Comparison of ENCODE assay signal across 15 cellular contexts in the genomic region with DNA sequence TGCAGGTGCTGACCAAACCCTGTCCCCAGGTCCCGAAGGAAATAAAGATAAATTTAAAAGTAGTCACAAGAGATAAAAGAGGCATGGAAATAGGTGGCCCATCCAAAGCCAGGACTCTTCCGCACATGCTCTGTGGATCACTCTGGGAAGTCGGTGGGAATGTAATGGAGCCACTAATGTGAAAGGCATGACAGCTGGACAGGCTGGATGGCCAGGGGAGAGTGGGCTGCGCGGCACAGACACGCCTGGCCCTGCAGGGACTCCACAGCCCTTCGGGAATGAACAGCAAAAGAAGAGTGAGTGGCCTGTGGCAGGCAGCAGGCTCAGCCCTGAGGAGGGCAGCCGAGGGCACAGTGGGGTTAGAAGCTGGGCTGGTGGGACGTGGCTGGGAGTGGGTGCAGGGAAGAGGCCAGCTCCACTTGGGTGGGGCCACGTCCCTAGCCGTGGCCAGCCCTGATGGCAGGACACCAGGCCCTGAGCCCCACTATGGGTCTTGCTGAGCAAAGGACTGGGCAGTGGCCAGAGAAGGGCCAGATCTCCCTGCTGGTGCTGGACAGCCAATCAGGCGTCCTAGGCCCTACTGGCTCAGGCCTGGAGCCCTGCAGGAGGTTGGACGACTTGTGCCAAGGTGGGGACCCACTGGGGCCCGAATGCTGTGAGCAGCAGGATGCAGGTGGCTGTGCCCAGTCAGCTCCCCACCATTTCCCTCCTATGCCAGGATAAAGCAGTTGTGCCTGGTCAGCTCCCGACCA. TPM values are rescaled to one million over a fixed set of nuclear protein-coding genes. Genes with fewer than 3 reads are reported as not detected.
DNase-seq lines count a peak whose midpoint lies in the region; ATAC-seq, FAIRE-seq and TF ChIP-seq lines count a peak whose summit lies in the region.
"Had no signal": no experiment of that assay in that cellular context is flagged by ENCODE, and none has a peak within 500 bp of the region (broad histone marks: within the 10 kb centered on the region; RNA-seq: fewer than 3 reads in every experiment).

No MANE protein-coding gene starts in this region.

- peak overlapping the region; percentile 34; the same call in 1 of the 2 replicates for H3K23ac ChIP-seq in IMR-90 (ENCODE audit: low read depth, low read length)
- no peak overlapping the region for H3K23ac ChIP-seq in H1 (ENCODE audit: insufficient read length)
- no peak overlapping the region for H3K23ac ChIP-seq in trophoblast cell (ENCODE audit: low read length)

- no peaks in the 10 kb centered on the region for H3K9me3 Mint-ChIP-seq in CD4-positive, alpha-beta T cell
- no peaks in the 10 kb centered on the region for H3K9me3 Mint-ChIP-seq in type B pancreatic cell
- H3K9me3 Mint-ChIP-seq: immature natural killer cell; T-helper 2 cell treated with Interferon-gamma antibody and Interleukin-4, amounts not matched to agents 5 μg/mL and 100 μg/mL, for 36 hours had no signal

- no peak overlapping the region for H3K4me3 ChIP-seq in IMR-90 (ENCODE audit: insufficient read depth, low read depth, low read length)
- H3K4me3 ChIP-seq in H1 (ENCODE audit: extremely low read depth in 1 of 4, insufficient read depth in 2 of 4, low read depth in 3 of 4, low read length in 4 of 4), result no peak overlapping the region
- no peak overlapping the region for H3K4me3 ChIP-seq in trophoblast cell (ENCODE audit: low read depth, low read length)
- H3K4me3 ChIP-seq: cardiac muscle cell, tibial artery had no signal

- ATAC-seq in CD4-positive, alpha-beta T cell (ENCODE audit: poor library complexity), result no peak
- ATAC-seq in IMR-90 (ENCODE audit: low read depth), result no peak

- peaks cover 52% of the 10 kb centered on the region for H3K9me1 ChIP-seq in IMR-90 (ENCODE audit: insufficient read depth, low read length)

- H3K14ac ChIP-seq in IMR-90 (replicated peaks; ENCODE audit: low read depth, low read length) (peak overlapping the region; percentile 58), H1 (ENCODE audit: insufficient read length) (no peak overlapping the region), trophoblast cell (ENCODE audit: low read length) (no peak overlapping the region)

- H3K79me1 ChIP-seq in IMR-90 (ENCODE audit: low read depth in 1 of 2, low read length in 2 of 2) (peaks cover 0 to 47% of the 10 kb centered on the region in 2 experiments; a peak in 3 of 4 replicates), H1 (ENCODE audit: low read depth, low read length) (no peaks in the 10 kb centered on the region), trophoblast cell (ENCODE audit: low read length) (peaks cover 63% of the 10 kb centered on the region)

- H3K4me3 Mint-ChIP-seq in CD4-positive, alpha-beta T cell, result no peak overlapping the region
- H3K4me3 Mint-ChIP-seq in type B pancreatic cell, result no peak overlapping the region
- H3K4me3 Mint-ChIP-seq: immature natural killer cell; T-helper 2 cell treated with Interferon-gamma antibody and Interleukin-4, amounts not matched to agents 5 μg/mL and 100 μg/mL, for 36 hours had no signal

- peak overlapping the region; percentile 86 for H2AK9ac ChIP-seq in IMR-90 (replicated peaks; ENCODE audit: low read depth, low read length, poor library complexity)

- POLR2A ChIA-PET in CD4-positive, alpha-beta T cell (lab: Charles Lee), result interaction anchor here (0.6 to 2.2 kb wide), 7 partner anchors 11 to 42 kb away, joined by 3 to 32 read pairs (median 6); a partner anchor contains a TSS
- POLR2A ChIA-PET in IMR-90 (lab: Charles Lee; ENCODE audit: unreplicated experiment), result no interaction called here
- POLR2A ChIA-PET in H1 (lab: Charles Lee; ENCODE audit: partially characterized antibody), result no interaction called here

- H3K36me3 ChIP-seq in IMR-90 (ENCODE audit: control insufficient read depth, insufficient read depth, low read length) (0 out of 2 replicates have a peak, but pooled peaks cover 1% of the 10 kb centered on the region), H1 (ENCODE audit: control insufficient read depth in 2 of 4, insufficient read depth in 4 of 4, low read length in 3 of 4) (no peaks in the 10 kb centered on the region), trophoblast cell (ENCODE audit: control insufficient read depth in 1 of 2, insufficient read depth in 2 of 2, low read length in 2 of 2) (no peaks in the 10 kb centered on the region)
- H3K36me3 ChIP-seq: cardiac muscle cell had no signal

- no peak for DNase-seq in CD4-positive, alpha-beta T cell
- DNase-seq in IMR-90, result no peak
- no peak for DNase-seq in H1 (ENCODE audit: low read depth in 1 of 2, low spot score in 2 of 2)
- peak; percentile 39 to 69 for DNase-seq in trophoblast cell
- no peak for DNase-seq in NCI-H2196 treated with DMSO at 0.1 percent for 48 hours (lab: John Stamatoyannopoulos, UW; ENCODE audit: unreplicated experiment)
- no peak for DNase-seq in type B pancreatic cell (ENCODE audit: extremely low spot score, unreplicated experiment)
- no peak for DNase-seq in NCI-H510A (lab: John Stamatoyannopoulos, UW)
- DNase-seq: activated CD8-positive, alpha-beta memory T cell treated with anti-CD3 and anti-CD28 coated beads, Interleukin-2, amount 50 U/mL, for 48 hours; immature natural killer cell; NCI-H1092 treated with DMSO at 0.1 percent for 48 hours; NCI-H69; occipital lobe had no signal

- H4K91ac ChIP-seq in IMR-90 (ENCODE audit: insufficient read depth, low read depth, low read length), result peak overlapping the region; percentile 92
- H4K91ac ChIP-seq in H1 (replicated peaks; ENCODE audit: insufficient read length, low read length), result peak overlapping the region; percentile 84
- peak overlapping the region; percentile 77 for H4K91ac ChIP-seq in trophoblast cell (ENCODE audit: low read depth, low read length)

- peak overlapping the region; percentile 96 for H2AK5ac ChIP-seq in IMR-90 (ENCODE audit: low read depth, low read length)
- H2AK5ac ChIP-seq in H1 (ENCODE audit: low read depth, low read length), result no peak overlapping the region
- peak overlapping the region; percentile 21 for H2AK5ac ChIP-seq in trophoblast cell (ENCODE audit: low read length)

- no peaks in the 10 kb centered on the region for H3K36me3 Mint-ChIP-seq in CD4-positive, alpha-beta T cell (ENCODE audit: low read depth)
- peaks cover 1% of the 10 kb centered on the region for H3K36me3 Mint-ChIP-seq in type B pancreatic cell
- H3K36me3 Mint-ChIP-seq: immature natural killer cell had no signal

- no peaks in the 10 kb centered on the region for H3K27me3 ChIP-seq in CD4-positive, alpha-beta T cell (ENCODE audit: control insufficient read depth, insufficient read depth, low read length)
- H3K27me3 ChIP-seq in IMR-90 (ENCODE audit: control insufficient read depth, insufficient read depth, low read length) (no peaks in the 10 kb centered on the region), H1 (replicated peaks in 1 of 4; ENCODE audit: control insufficient read depth in 3 of 4, extremely low read depth in 1 of 4, insufficient read depth in 3 of 4, low read length in 3 of 4) (no peaks in the 10 kb centered on the region; a peak in 1 of 7 replicates), trophoblast cell (ENCODE audit: insufficient read depth, low read length) (no peaks in the 10 kb centered on the region)
- H3K27me3 ChIP-seq: cardiac muscle cell, tibial artery had no signal

- H3K4me1 Mint-ChIP-seq in CD4-positive, alpha-beta T cell (ENCODE audit: low read depth), result peaks cover 56% of the 10 kb centered on the region
- H3K4me1 Mint-ChIP-seq in type B pancreatic cell (ENCODE audit: unreplicated experiment), result peaks cover 18% of the 10 kb centered on the region

- H3K4me1 ChIP-seq in IMR-90 (ENCODE audit: control insufficient read depth, insufficient read depth, low read length) (peaks cover 40% of the 10 kb centered on the region), H1 (replicated peaks in 1 of 4; ENCODE audit: control insufficient read depth in 3 of 4, insufficient read depth in 4 of 4, low read length in 3 of 4) (peaks cover 6 to 15% (median 12%) of the 10 kb centered on the region in 4 experiments), trophoblast cell (ENCODE audit: control insufficient read depth in 1 of 2, insufficient read depth in 2 of 2, low read length in 2 of 2) (peaks cover 39 to 50% of the 10 kb centered on the region in 2 experiments)

- H3K23me2 ChIP-seq in H1 (ENCODE audit: low read depth, low read length), result peaks cover under 1% of the 10 kb centered on the region; the same call in 1 of the 2 replicates

- TF ChIP-seq POLR2A in IMR-90 (IDR thresholded peaks at IDR 0.05; ENCODE audit: low read depth, low read length) (no peak), H1 (IDR thresholded peaks at IDR 0.05; ENCODE audit: control extremely low read depth in 1 of 2, low read depth in 2 of 2, low read length in 2 of 2) (no peak)

- TF ChIP-seq CTCF in CD4-positive, alpha-beta T cell (IDR thresholded peaks at IDR 0.05), result no peak
- TF ChIP-seq CTCF in IMR-90 (conservative IDR thresholded peaks at IDR 0.05; ENCODE audit: low read depth, low read length) (no peak), H1 (IDR thresholded peaks at IDR 0.05; ENCODE audit: control extremely low read depth in 1 of 3, insufficient read depth in 1 of 3, low read depth in 1 of 3, low read length in 3 of 3) (no peak), type B pancreatic cell (conservative IDR thresholded peaks at IDR 0.05) (no peak)

- peak overlapping the region; percentile 85; the same call in 1 of the 2 replicates for H3K18ac ChIP-seq in IMR-90 (ENCODE audit: low read depth, low read length)
- H3K18ac ChIP-seq in H1 (ENCODE audit: extremely low read depth, low read length), result no peak overlapping the region
- peak overlapping the region; percentile 5 for H3K18ac ChIP-seq in trophoblast cell (ENCODE audit: low read length)

- H3K27me3 Mint-ChIP-seq in CD4-positive, alpha-beta T cell, result no peaks in the 10 kb centered on the region
- H3K27me3 Mint-ChIP-seq in type B pancreatic cell, result peaks cover 1% of the 10 kb centered on the region

- peak overlapping the region; percentile 90 for H3K27ac ChIP-seq in CD4-positive, alpha-beta T cell (ENCODE audit: low read depth, low read length)
- H3K27ac ChIP-seq in IMR-90 (ENCODE audit: insufficient read depth, low read length), result peak overlapping the region; percentile 64
- no peak overlapping the region for H3K27ac ChIP-seq in H1 (ENCODE audit: low read depth, low read length)
- no peak overlapping the region for H3K27ac ChIP-seq in trophoblast cell (ENCODE audit: low read depth, low read length)
- H3K27ac ChIP-seq: cardiac muscle cell, tibial artery had no signal

- in situ Hi-C loops in IMR-90 (cut with MboI; ENCODE audit: low sequenced_read_pairs), result no loop called here

- intact Hi-C loops in CD4-positive, alpha-beta T cell (cut with DNase I, micrococcal nuclease), result no loop called here
- intact Hi-C loops in IMR-90 (cut with micrococcal nuclease), result no loop called here

- H2BK20ac ChIP-seq in IMR-90 (ENCODE audit: low read depth, low read length) (peak overlapping the region; percentile 92), H1 (ENCODE audit: low read length) (peak overlapping the region; percentile 82; the same call in 1 of the 2 replicates)

- no TSS peak for BruUV-seq in IMR-90 (replicated peaks; lab: Mats Ljungman, UMichigan)

- H4K20me1 ChIP-seq in IMR-90 (ENCODE audit: insufficient read depth, low read length) (peaks cover 4% of the 10 kb centered on the region), H1 (replicated peaks in 1 of 2; ENCODE audit: control insufficient read depth in 1 of 2, insufficient read depth in 2 of 2, low read length in 2 of 2) (no peaks in the 10 kb centered on the region)

- H4K12ac ChIP-seq in trophoblast cell (ENCODE audit: low read depth, low read length), result no peak overlapping the region

- peak overlapping the region; percentile 85 for H4K5ac ChIP-seq in IMR-90 (ENCODE audit: low read depth, low read length)
- no peak overlapping the region for H4K5ac ChIP-seq in H1 (ENCODE audit: insufficient read length, low read depth, low read length)

- H2AFZ ChIP-seq in IMR-90 (replicated peaks; ENCODE audit: low read length, poor library complexity) (peak overlapping the region; percentile 65), H1 (ENCODE audit: low read length) (no peak overlapping the region), trophoblast cell (ENCODE audit: insufficient read depth, low read length, poor library complexity) (no peak overlapping the region)

- peak overlapping the region; percentile 17; the same call in 2 of the 3 replicates for H2BK15ac ChIP-seq in IMR-90 (ENCODE audit: low read depth, low read length)
- H2BK15ac ChIP-seq in H1 (ENCODE audit: low read length), result no peak overlapping the region; the same call in 1 of the 2 replicates

- H3K9ac ChIP-seq in IMR-90 (ENCODE audit: low read depth, low read length) (no peak overlapping the region), H1 (replicated peaks in 1 of 4; ENCODE audit: extremely low read depth in 1 of 4, low read depth in 3 of 4, low read length in 3 of 4) (no peak overlapping the region), trophoblast cell (ENCODE audit: low read length) (no peak overlapping the region)

- H4K8ac ChIP-seq in IMR-90 (ENCODE audit: low read depth in 2 of 2, low read length in 2 of 2), result peak overlapping the region; percentile 63 to 92
- no peak overlapping the region; the same call in 1 of the 2 replicates for H4K8ac ChIP-seq in H1 (ENCODE audit: extremely low read depth, insufficient read depth, low read length)
- no peak overlapping the region for H4K8ac ChIP-seq in trophoblast cell (ENCODE audit: low read depth, low read length)

- H2BK5ac ChIP-seq in IMR-90 (ENCODE audit: low read depth, low read length, poor library complexity, severe bottlenecking), result peak overlapping the region; percentile 90
- no peak overlapping the region for H2BK5ac ChIP-seq in H1 (ENCODE audit: low read depth, low read length)
- no peak overlapping the region for H2BK5ac ChIP-seq in trophoblast cell (ENCODE audit: low read depth, low read length, poor library complexity)

- TF ChIP-seq EP300 in H1 (IDR thresholded peaks at IDR 0.05; ENCODE audit: borderline replicate concordance in 1 of 2, low read depth in 2 of 2, low read length in 2 of 2), result no peak

- TF ChIP-seq RAD21 in IMR-90 (IDR thresholded peaks at IDR 0.05; ENCODE audit: low read length) (no peak), H1 (IDR thresholded peaks at IDR 0.05 in 1 of 2, conservative IDR thresholded peaks at IDR 0.05 in 1 of 2; ENCODE audit: low read depth in 2 of 2, low read length in 2 of 2) (no peak)

- peak overlapping the region; percentile 97 for H3K27ac Mint-ChIP-seq in CD4-positive, alpha-beta T cell
- H3K27ac Mint-ChIP-seq in type B pancreatic cell, result no peak overlapping the region

- H2BK120ac ChIP-seq in IMR-90 (ENCODE audit: low read depth, low read length) (peak overlapping the region; percentile 97), H1 (replicated peaks; ENCODE audit: low read depth, low read length) (no peak overlapping the region), trophoblast cell (ENCODE audit: insufficient read depth, low read length, poor library complexity) (peak overlapping the region; percentile 28)

- 76% methylated on average over 5 of the region's 15 CpGs; no CpG with 5 or more reads in 1 of the 2 experiments for WGBS in IMR-90 (ENCODE audit: extremely low coverage in 2 of 2, insufficient read length in 1 of 2), 2 experiments
- 95% methylated on average over 13 of the region's 15 CpGs; no CpG with 5 or more reads in 1 of the 2 experiments for WGBS in H1 (ENCODE audit: extremely low coverage in 1 of 2, insufficient coverage in 1 of 2, insufficient read length in 1 of 2, insufficient replicate concordance in 2 of 2, low coverage in 1 of 2, low lambda C conversion rate in 2 of 2, missing lambda C conversion rate in 1 of 2), 2 experiments
- no CpG with 5 or more reads among the region's 15 CpGs for WGBS in trophoblast cell (ENCODE audit: extremely low coverage, insufficient coverage, insufficient read length)

- H3K79me2 ChIP-seq in H1 (ENCODE audit: control insufficient read depth in 1 of 2, insufficient read depth in 2 of 2, low read length in 2 of 2), result no peaks in the 10 kb centered on the region
- H3K79me2 ChIP-seq in trophoblast cell (ENCODE audit: control insufficient read depth, insufficient read depth, low read length, poor library complexity), result peaks cover 17% of the 10 kb centered on the region

- no peak for FAIRE-seq in H1 (lab: Jason Lieb, UNC)

- H3K56ac ChIP-seq in IMR-90 (ENCODE audit: extremely low read depth, insufficient read depth, low read length) (no peak overlapping the region), H1 (replicated peaks; ENCODE audit: insufficient read length, low read depth, low read length) (no peak overlapping the region)

- H3K4me2 ChIP-seq in IMR-90 (ENCODE audit: low read depth, low read length) (no peak overlapping the region), H1 (ENCODE audit: insufficient read depth in 1 of 2, low read depth in 2 of 2, low read length in 2 of 2) (no peak overlapping the region), trophoblast cell (ENCODE audit: low read length) (no peak overlapping the region)

- no peaks in the 10 kb centered on the region for H3K9me3 ChIP-seq in CD4-positive, alpha-beta T cell (ENCODE audit: control insufficient read depth, low read length)
- H3K9me3 ChIP-seq in IMR-90 (ENCODE audit: control insufficient read depth, insufficient read depth, low read length), result no peaks in the 10 kb centered on the region
- no peaks in the 10 kb centered on the region for H3K9me3 ChIP-seq in H1 (ENCODE audit: insufficient read depth in 2 of 2, low read depth in 1 of 2, low read length in 1 of 2)
- H3K9me3 ChIP-seq in trophoblast cell (ENCODE audit: insufficient read depth, low read depth, low read length), result no peaks in the 10 kb centered on the region
- H3K9me3 ChIP-seq: tibial artery had no signal

- H3K4ac ChIP-seq in IMR-90 (ENCODE audit: low read depth, low read length), result peak overlapping the region; percentile 87
- H3K4ac ChIP-seq in H1 (replicated peaks; ENCODE audit: insufficient read length, low read depth, low read length), result no peak overlapping the region
- no peak overlapping the region for H3K4ac ChIP-seq in trophoblast cell (ENCODE audit: low read depth, low read length)

- CTCF ChIA-PET in CD4-positive, alpha-beta T cell (lab: Charles Lee), result interaction anchor here (1.7 to 2.8 kb wide), 3 partner anchors 24 to 155 kb away, joined by 7 to 10 read pairs (median 8); a partner anchor contains a TSS
- CTCF ChIA-PET in IMR-90 (lab: Yijun Ruan, JAX), result no interaction called here
- CTCF ChIA-PET in H1 (lab: Charles Lee; ENCODE audit: partially characterized antibody), result interaction anchor here (0.6 to 9.5 kb wide), 10 partner anchors 9 to 155 kb away, joined by 3 to 69 read pairs (median 4); no protein-coding TSS in a partner anchor

- H2BK12ac ChIP-seq in H1 (ENCODE audit: low read depth, low read length) (peak overlapping the region; percentile 28; the same call in 1 of the 2 replicates), trophoblast cell (ENCODE audit: low read length) (peak overlapping the region; percentile 81)

- dilution Hi-C loops in IMR-90 (cut with HindIII; ENCODE audit: low sequenced_read_pairs, unreplicated experiment), result no loop called here

RNA-seq across cellular contexts. Expression of a gene that starts 31.3 kb away (rescaled TPM):
- 1 to 10 TPM; 3.0 to 6.5 TPM for total RNA-seq in CD4-positive, alpha-beta T cell
- 1.7 and 2.5 TPM in 2 replicates for total RNA-seq in IMR-90 (2012; rRNA removed)
- 4.4 and 5.5 TPM in 2 replicates for polyA plus RNA-seq in IMR-90 (2012; rRNA removed)
- polyA plus RNA-seq in IMR-90 (2012; cell fraction: cytosol; rRNA removed), result 5.3 and 8.3 TPM in 2 replicates
- 3.5 and 12.3 TPM in 2 replicates for polyA plus RNA-seq in IMR-90 (2012; cell fraction: nucleus; rRNA removed; ENCODE audit: low replicate concordance)
- total RNA-seq in H1 (2021; fragmentation: NEBNext Ultra II Directional; extraction: Animal tissue kit (Norgen Biotek cat#: 25700)), result 14.3 and 15.6 TPM in 2 replicates
- 14.0 and 23.2 TPM in 2 replicates for polyA plus RNA-seq in H1 (2011; rRNA removed)
- 17.3 TPM for polyA plus RNA-seq in H1 (2011; cell fraction: cytosol; rRNA removed)
- polyA plus RNA-seq in H1 (2011; cell fraction: nucleus; rRNA removed), result 21.9 TPM
- polyA plus RNA-seq in H1 (2012, experiment 1 of 2), result 9.1 to 18.9 TPM (median 16.9 TPM) in 4 replicates
- polyA plus RNA-seq in H1 (2012, experiment 2 of 2), result 14.8 TPM
- 5.8 TPM for polyA plus RNA-seq in H1 (2013, experiment 1 of 2)
- polyA plus RNA-seq in H1 (2013, experiment 2 of 2), result 5.3 TPM
- polyA minus RNA-seq in H1 (2011; rRNA and poly(A)+ RNA removed), result 3.8 and 4.5 TPM in 2 replicates
- polyA minus RNA-seq in H1 (2011; cell fraction: cytosol; rRNA and poly(A)+ RNA removed), result 6.1 TPM
- polyA minus RNA-seq in H1 (2011; cell fraction: nucleus; rRNA and poly(A)+ RNA removed), result 5.6 TPM
- 10.4 and 11.5 TPM in 2 replicates for polyA plus RNA-seq in trophoblast cell (2013)
- total RNA-seq in type B pancreatic cell (ENCODE audit: low replicate concordance), result 7.5 and 7.7 TPM in 2 replicates

RNA-seq across cellular contexts. Expression of a gene that starts 31.3 kb away (rescaled TPM):
- total RNA-seq in CD4-positive, alpha-beta T cell, result 10 to 100 TPM; 24.7 TPM
- 8.6 TPM in 2 replicates for total RNA-seq in IMR-90 (2012; rRNA removed)
- polyA plus RNA-seq in IMR-90 (2012; rRNA removed), result 12.1 and 14.0 TPM in 2 replicates
- 8.4 and 9.2 TPM in 2 replicates for polyA plus RNA-seq in IMR-90 (2012; cell fraction: cytosol; rRNA removed)
- polyA plus RNA-seq in IMR-90 (2012; cell fraction: nucleus; rRNA removed; ENCODE audit: low replicate concordance), result 24.4 and 41.2 TPM in 2 replicates
- 16.1 and 18.8 TPM in 2 replicates for total RNA-seq in H1 (2021; fragmentation: NEBNext Ultra II Directional; extraction: Animal tissue kit (Norgen Biotek cat#: 25700))
- polyA plus RNA-seq in H1 (2011; rRNA removed), result 11.5 and 15.5 TPM in 2 replicates
- 9.8 TPM for polyA plus RNA-seq in H1 (2011; cell fraction: cytosol; rRNA removed)
- 21.7 TPM for polyA plus RNA-seq in H1 (2011; cell fraction: nucleus; rRNA removed)
- polyA plus RNA-seq in H1 (2012, experiment 1 of 2), result 9.6 to 13.3 TPM (median 12.3 TPM) in 4 replicates
- 9.3 TPM for polyA plus RNA-seq in H1 (2012, experiment 2 of 2)
- polyA plus RNA-seq in H1 (2013, experiment 1 of 2), result 7.9 TPM
- 7.7 TPM for polyA plus RNA-seq in H1 (2013, experiment 2 of 2)
- polyA minus RNA-seq in H1 (2011; rRNA and poly(A)+ RNA removed), result 32.1 and 33.6 TPM in 2 replicates
- polyA minus RNA-seq in H1 (2011; cell fraction: cytosol; rRNA and poly(A)+ RNA removed), result 10.3 TPM
- polyA minus RNA-seq in H1 (2011; cell fraction: nucleus; rRNA and poly(A)+ RNA removed), result 21.5 TPM
- polyA plus RNA-seq in trophoblast cell (2013), result 10.8 and 11.6 TPM in 2 replicates
- 28.8 and 39.1 TPM in 2 replicates for total RNA-seq in type B pancreatic cell (ENCODE audit: low replicate concordance)

RNA-seq across cellular contexts. Expression of a gene that starts 55.6 kb away (rescaled TPM):
- 10 to 100 TPM; 11.3 to 11.4 TPM for total RNA-seq in CD4-positive, alpha-beta T cell
- total RNA-seq in IMR-90 (2012; rRNA removed), result 175 and 202 TPM in 2 replicates
- 296 and 347 TPM in 2 replicates for polyA plus RNA-seq in IMR-90 (2012; rRNA removed)
- 473 and 691 TPM in 2 replicates for polyA plus RNA-seq in IMR-90 (2012; cell fraction: cytosol; rRNA removed)
- polyA plus RNA-seq in IMR-90 (2012; cell fraction: nucleus; rRNA removed; ENCODE audit: low replicate concordance), result 159 and 329 TPM in 2 replicates
- total RNA-seq in H1 (2021; fragmentation: NEBNext Ultra II Directional; extraction: Animal tissue kit (Norgen Biotek cat#: 25700)), result 15.2 and 16.6 TPM in 2 replicates
- 33.7 and 45.0 TPM in 2 replicates for polyA plus RNA-seq in H1 (2011; rRNA removed)
- 30.8 TPM for polyA plus RNA-seq in H1 (2011; cell fraction: cytosol; rRNA removed)
- polyA plus RNA-seq in H1 (2011; cell fraction: nucleus; rRNA removed), result 39.7 TPM
- 21.8 to 30.3 TPM (median 29.0 TPM) in 4 replicates for polyA plus RNA-seq in H1 (2012, experiment 1 of 2)
- 26.2 TPM for polyA plus RNA-seq in H1 (2012, experiment 2 of 2)
- 12.0 TPM for polyA plus RNA-seq in H1 (2013, experiment 1 of 2)
- polyA plus RNA-seq in H1 (2013, experiment 2 of 2), result 10.6 TPM
- polyA minus RNA-seq in H1 (2011; rRNA and poly(A)+ RNA removed), result 9.1 and 11.6 TPM in 2 replicates
- polyA minus RNA-seq in H1 (2011; cell fraction: cytosol; rRNA and poly(A)+ RNA removed), result 25.5 TPM
- polyA minus RNA-seq in H1 (2011; cell fraction: nucleus; rRNA and poly(A)+ RNA removed), result 7.3 TPM
- polyA plus RNA-seq in trophoblast cell (2013), result 16.0 and 18.0 TPM in 2 replicates
- total RNA-seq in type B pancreatic cell (ENCODE audit: low replicate concordance), result 87.2 and 87.4 TPM in 2 replicates

RNA-seq across cellular contexts. Expression of a gene that starts 55.6 kb away (rescaled TPM):
- total RNA-seq in CD4-positive, alpha-beta T cell, result 10 to 100 TPM; 18.6 to 19.5 TPM
- 14.7 and 15.6 TPM in 2 replicates for total RNA-seq in IMR-90 (2012; rRNA removed)
- polyA plus RNA-seq in IMR-90 (2012; rRNA removed), result 25.7 and 28.4 TPM in 2 replicates
- 29.7 and 38.9 TPM in 2 replicates for polyA plus RNA-seq in IMR-90 (2012; cell fraction: cytosol; rRNA removed)
- polyA plus RNA-seq in IMR-90 (2012; cell fraction: nucleus; rRNA removed; ENCODE audit: low replicate concordance), result 47.3 and 92.8 TPM in 2 replicates
- 14.2 and 14.8 TPM in 2 replicates for total RNA-seq in H1 (2021; fragmentation: NEBNext Ultra II Directional; extraction: Animal tissue kit (Norgen Biotek cat#: 25700))
- polyA plus RNA-seq in H1 (2011; rRNA removed), result 21.9 and 25.0 TPM in 2 replicates
- 20.2 TPM for polyA plus RNA-seq in H1 (2011; cell fraction: cytosol; rRNA removed)
- polyA plus RNA-seq in H1 (2011; cell fraction: nucleus; rRNA removed), result 38.2 TPM
- polyA plus RNA-seq in H1 (2012, experiment 1 of 2), result 11.3 to 14.7 TPM (median 13.7 TPM) in 4 replicates
- 16.5 TPM for polyA plus RNA-seq in H1 (2012, experiment 2 of 2)
- polyA plus RNA-seq in H1 (2013, experiment 1 of 2), result 8.1 TPM
- polyA plus RNA-seq in H1 (2013, experiment 2 of 2), result 9.0 TPM
- 6.3 and 8.1 TPM in 2 replicates for polyA minus RNA-seq in H1 (2011; rRNA and poly(A)+ RNA removed)
- polyA minus RNA-seq in H1 (2011; cell fraction: cytosol; rRNA and poly(A)+ RNA removed), result 6.8 TPM
- polyA minus RNA-seq in H1 (2011; cell fraction: nucleus; rRNA and poly(A)+ RNA removed), result 13.8 TPM
- 2.2 and 2.6 TPM in 2 replicates for polyA plus RNA-seq in trophoblast cell (2013)
- 13.2 and 25.1 TPM in 2 replicates for total RNA-seq in type B pancreatic cell (ENCODE audit: low replicate concordance)

Comparison
In these comparisons a context has a peak if more than half of its experiments do, and no peak if none do; other contexts are left out.
1. DNase-seq: peak in trophoblast cell (2 of 2); none in CD4-positive, alpha-beta T cell (0 of 10), IMR-90 (single experiment), H1 (0 of 2), NCI-H2196 treated with DMSO at 0.1 percent for 48 hours (single experiment), type B pancreatic cell (single experiment) and NCI-H510A (single experiment).
2. H3K27ac ChIP-seq: peak in CD4-positive, alpha-beta T cell (single experiment) and IMR-90 (single experiment); none in H1 (single experiment) and trophoblast cell (single experiment).
3. H4K8ac ChIP-seq: peak in IMR-90 (2 of 2); none in H1 (single experiment) and trophoblast cell (single experiment).
4. Peak in every context shown above with its lines, with median percentiles within 50 percentile points of each other: H4K91ac ChIP-seq.